9 cellular contexts compared by ENCODE assay signal in the genomic region with DNA sequence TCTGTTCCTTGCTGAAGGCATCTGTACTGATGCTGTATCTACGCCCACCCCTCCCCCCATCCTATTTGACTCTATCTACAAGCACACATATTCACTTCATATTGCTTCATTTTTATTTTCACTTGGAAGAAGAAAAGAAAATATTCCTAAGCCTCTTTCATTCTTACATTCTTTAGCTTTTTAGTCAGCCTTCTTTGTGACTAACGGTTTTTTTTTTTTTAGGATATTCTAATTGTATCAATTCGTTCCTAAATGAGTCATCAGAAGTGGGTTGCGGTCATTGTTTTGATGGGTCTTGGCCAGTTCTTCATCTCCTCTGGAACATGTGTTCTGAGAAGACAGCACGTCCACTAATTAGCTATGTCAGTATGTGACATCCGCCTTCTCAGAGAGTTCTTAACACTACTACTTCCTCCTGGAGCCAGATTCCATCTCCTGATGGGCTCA.
DNase-seq lines count a peak whose midpoint lies in the region; ATAC-seq, FAIRE-seq and TF ChIP-seq lines count a peak whose summit lies in the region.
"Had no signal": no experiment of that assay in that cellular context is flagged by ENCODE, and none has a peak within 500 bp of the region (broad histone marks: within the 10 kb centered on the region; RNA-seq: fewer than 3 reads in every experiment).

No MANE protein-coding gene starts in this region.

- no peaks in the 10 kb centered on the region for H3K9me3 Mint-ChIP-seq in MCF 10A (ENCODE audit: unreplicated experiment)

- no peaks in the 10 kb centered on the region for H3K27me3 Mint-ChIP-seq in MCF 10A (ENCODE audit: insufficient read depth, unreplicated experiment)

- TF ChIP-seq POLR2A in GM12891 (IDR thresholded peaks at IDR 0.05; ENCODE audit: low read depth, low read length) = no peak

- H3K4me3 Mint-ChIP-seq in MCF 10A (ENCODE audit: unreplicated experiment) = peak overlapping the region; percentile 5

- H3K36me3 Mint-ChIP-seq in MCF 10A (ENCODE audit: insufficient read depth, unreplicated experiment) = peaks cover 26% of the 10 kb centered on the region

- CTCF ChIA-PET in MCF 10A (lab: Yijun Ruan, JAX) = interaction anchor here (0.6 to 0.8 kb wide), 2 partner anchors 15 to 17 kb away, joined by 3 to 6 read pairs; no protein-coding TSS in a partner anchor

- no peak for FAIRE-seq in GM12891 (lab: Jason Lieb, UNC)

- no peak for TF ChIP-seq CTCF in AG09319 (IDR thresholded peaks at IDR 0.05; ENCODE audit: low read depth, low read length)
- no peak for TF ChIP-seq CTCF in MCF 10A (IDR thresholded peaks at IDR 0.05; ENCODE audit: unreplicated experiment)

- no peak for ATAC-seq in GM19324 (IDR thresholded peaks at IDR 0.05; ENCODE audit: low FRiP score, unreplicated experiment)
- ATAC-seq in HG02840 (IDR thresholded peaks at IDR 0.05; ENCODE audit: low FRiP score, unreplicated experiment) = no peak
- ATAC-seq: stimulated activated naive CD8-positive, alpha-beta T cell treated with anti-CD3 and anti-CD28 coated beads, Interleukin-15, Interleukin-2, amounts not matched to agents 100 U/mL and 50 U/mL, for 24 hours had no signal

- POLR2A ChIA-PET in MCF 10A (lab: Yijun Ruan, JAX) = interaction anchor here (0.7 to 1.4 kb wide), 2 partner anchors 12 to 81 kb away, joined by 4 to 6 read pairs; no protein-coding TSS in a partner anchor

- peak overlapping the region; percentile 69 for H3K27ac Mint-ChIP-seq in MCF 10A (ENCODE audit: low read depth, unreplicated experiment)

- intact Hi-C loops in MCF 10A (cut with micrococcal nuclease) = no loop called here

- DNase-seq in AG09319 (ENCODE audit: extremely low read depth, low read depth) (peak; percentile 84), LHCN-M2 (ENCODE audit: low read depth) (peak; percentile 98), MCF 10A (ENCODE audit: unreplicated experiment) (peak; percentile 63), non-pigmented ciliary epithelial cell (ENCODE audit: low read depth) (peak; percentile 90), GM12891 (ENCODE audit: insufficient read length, low spot score) (no peak), cerebellar nuclear complex (lab: John Stamatoyannopoulos, UW) (no peak)
- DNase-seq: stimulated activated naive CD8-positive, alpha-beta T cell treated with anti-CD3 and anti-CD28 coated beads, Interleukin-15, Interleukin-2, amounts not matched to agents 100 U/mL and 50 U/mL, for 24 hours had no signal

- no TSS peak for BruUV-seq in MCF 10A (replicated peaks; lab: Mats Ljungman, UMichigan)

- H3K4me1 Mint-ChIP-seq in MCF 10A (ENCODE audit: insufficient read depth, unreplicated experiment) = peaks cover 19% of the 10 kb centered on the region

TF ChIP-seq in GM12891, 5 proteins besides CTCF, POLR2A, EP300 and RAD21:
- TF ChIP-seq SPI1 (IDR thresholded peaks at IDR 0.05; ENCODE audit: low read depth, low read length) (no peak), PAX5 (IDR thresholded peaks at IDR 0.05; ENCODE audit: insufficient read depth, low read length, severe bottlenecking) (no peak), POLR2AphosphoS5 (IDR thresholded peaks at IDR 0.05; ENCODE audit: low read depth, low read length) (no peak)

Comparison
In these comparisons a context has a peak if more than half of its experiments do, and no peak if none do; other contexts are left out.
1. DNase-seq: peak in AG09319 (single experiment), LHCN-M2 (single experiment), MCF 10A (single experiment) and non-pigmented ciliary epithelial cell (single experiment); none in GM12891 (single experiment) and cerebellar nuclear complex (0 of 2).